Comparison of ENCODE assay signal across 15 cellular contexts in genomic region chr6:166400181-166400580, GRCh38.
"Had no signal": no experiment of that assay in that cellular context is flagged by ENCODE, and none has a peak within 500 bp of the region (broad histone marks: within the 10 kb centered on the region; RNA-seq: fewer than 3 reads in every experiment).

No MANE protein-coding gene starts in this region.

- H3K36me3 Mint-ChIP-seq: naive thymus-derived CD8-positive, alpha-beta T cell; stimulated activated naive B cell treated with anti-CD40 and anti-IgM and Interleukin-4, amounts not matched to agents 10 μg/mL and 1 μg/mL and 100 μg/mL, for 72 hours had no signal

- H3K9me3 ChIP-seq: esophagus squamous epithelium, gastrocnemius medialis, left ventricle myocardium inferior, lower lobe of right lung, ovary, psoas muscle, suprapubic skin, transverse colon, upper lobe of right lung, uterus had no signal

- H3K9me3 Mint-ChIP-seq: naive thymus-derived CD8-positive, alpha-beta T cell; stimulated activated naive CD8-positive, alpha-beta T cell treated with anti-CD3 and anti-CD28 coated beads, Interleukin-15, Interleukin-2, amounts not matched to agents 100 ng/mL and 50 ng/mL, for 24 hours had no signal

- H3K4me3 ChIP-seq: coronary artery, esophagus squamous epithelium, gastrocnemius medialis, left ventricle myocardium inferior, lower lobe of right lung, ovary, psoas muscle, suprapubic skin, transverse colon, upper lobe of right lung, uterus had no signal

- H3K4me1 ChIP-seq: gastrocnemius medialis, left ventricle myocardium inferior, lower lobe of right lung, psoas muscle, suprapubic skin, upper lobe of right lung, uterus had no signal

- H3K27me3 ChIP-seq: ovary, upper lobe of right lung, uterus had no signal

- DNase-seq: esophagus squamous epithelium, left ventricle myocardium inferior had no signal

- H3K27ac ChIP-seq: coronary artery, esophagus squamous epithelium, gastrocnemius medialis, left ventricle myocardium inferior, lower lobe of right lung, ovary, psoas muscle, suprapubic skin, transverse colon, upper lobe of right lung, uterus had no signal

- H3K36me3 ChIP-seq: esophagus squamous epithelium, gastrocnemius medialis, left ventricle myocardium inferior, lower lobe of right lung, ovary, suprapubic skin, transverse colon, upper lobe of right lung, uterus had no signal

- H3K27ac Mint-ChIP-seq: stimulated activated naive B cell treated with anti-CD40 and anti-IgM and Interleukin-4, amounts not matched to agents 10 μg/mL and 1 μg/mL and 100 μg/mL, for 72 hours; stimulated activated naive CD8-positive, alpha-beta T cell treated with anti-CD3 and anti-CD28 coated beads, Interleukin-15, Interleukin-2, amounts not matched to agents 100 ng/mL and 50 ng/mL, for 24 hours had no signal

- H3K4me3 Mint-ChIP-seq: naive thymus-derived CD8-positive, alpha-beta T cell; stimulated activated naive B cell treated with anti-CD40 and anti-IgM and Interleukin-4, amounts not matched to agents 10 μg/mL and 1 μg/mL and 100 μg/mL, for 72 hours; stimulated activated naive CD8-positive, alpha-beta T cell treated with anti-CD3 and anti-CD28 coated beads, Interleukin-15, Interleukin-2, amounts not matched to agents 100 ng/mL and 50 ng/mL, for 24 hours had no signal

- FAIRE-seq: small intestine had no signal
